Comparison of ENCODE assay signal across 1 cellular context in the genomic region with DNA sequence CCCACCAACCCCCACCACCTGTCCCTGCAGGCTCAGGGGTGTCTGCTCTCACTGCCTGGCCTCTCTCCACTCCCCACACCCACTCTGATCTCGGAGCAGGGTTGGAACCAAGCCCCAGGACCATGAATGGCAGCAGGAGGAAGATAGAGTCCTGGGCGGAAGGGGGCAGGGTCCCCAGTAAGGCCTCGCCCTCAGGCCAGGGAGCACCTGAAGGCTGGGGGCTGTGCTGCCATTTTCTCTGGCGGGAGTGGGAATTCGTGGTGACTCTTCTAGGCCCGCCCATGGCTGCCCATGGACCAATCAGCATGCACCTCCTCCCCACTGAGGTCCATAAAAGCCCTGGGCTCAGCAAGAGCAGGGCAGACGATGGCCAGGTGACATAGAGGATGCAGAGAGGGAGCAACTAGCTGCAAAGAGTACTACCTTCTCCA.
TF ChIP-seq lines count a peak whose summit lies in the region.

No MANE protein-coding gene starts in this region.

TF ChIP-seq in HepG2, 621 proteins besides CTCF, POLR2A, EP300 and RAD21 (continued from another document and continues in another):
- TF ChIP-seq, protein P1, sequence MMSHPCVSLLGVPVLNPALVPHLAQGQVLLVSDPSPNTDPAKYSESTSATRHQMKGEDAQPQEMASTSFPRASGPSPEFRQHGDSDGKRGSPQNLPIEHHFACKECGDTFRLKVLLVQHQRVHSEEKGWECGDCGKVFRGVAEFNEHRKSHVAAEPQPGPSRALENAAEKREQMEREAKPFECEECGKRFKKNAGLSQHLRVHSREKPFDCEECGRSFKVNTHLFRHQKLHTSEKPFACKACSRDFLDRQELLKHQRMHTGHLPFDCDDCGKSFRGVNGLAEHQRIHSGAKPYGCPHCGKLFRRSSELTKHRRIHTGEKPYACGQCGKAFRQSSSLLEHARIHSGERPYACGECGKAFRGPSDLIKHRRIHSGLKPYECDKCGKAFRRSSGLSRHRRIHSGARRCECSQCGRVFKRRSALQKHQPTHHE (CRISPR knock-in tag; IDR thresholded peaks at IDR 0.05; ENCODE audit: borderline replicate concordance): no peak
- TF ChIP-seq CREB1 (IDR thresholded peaks at IDR 0.05): no peak
- TF ChIP-seq CREB1 (CRISPR knock-in tag; IDR thresholded peaks at IDR 0.05): no peak
- no peak for TF ChIP-seq ZNF446 (CRISPR knock-in tag; IDR thresholded peaks at IDR 0.05)
- no peak for TF ChIP-seq SAFB2 (CRISPR knock-in tag; IDR thresholded peaks at IDR 0.05; ENCODE audit: borderline replicate concordance, low read depth)
- TF ChIP-seq, protein P2, sequence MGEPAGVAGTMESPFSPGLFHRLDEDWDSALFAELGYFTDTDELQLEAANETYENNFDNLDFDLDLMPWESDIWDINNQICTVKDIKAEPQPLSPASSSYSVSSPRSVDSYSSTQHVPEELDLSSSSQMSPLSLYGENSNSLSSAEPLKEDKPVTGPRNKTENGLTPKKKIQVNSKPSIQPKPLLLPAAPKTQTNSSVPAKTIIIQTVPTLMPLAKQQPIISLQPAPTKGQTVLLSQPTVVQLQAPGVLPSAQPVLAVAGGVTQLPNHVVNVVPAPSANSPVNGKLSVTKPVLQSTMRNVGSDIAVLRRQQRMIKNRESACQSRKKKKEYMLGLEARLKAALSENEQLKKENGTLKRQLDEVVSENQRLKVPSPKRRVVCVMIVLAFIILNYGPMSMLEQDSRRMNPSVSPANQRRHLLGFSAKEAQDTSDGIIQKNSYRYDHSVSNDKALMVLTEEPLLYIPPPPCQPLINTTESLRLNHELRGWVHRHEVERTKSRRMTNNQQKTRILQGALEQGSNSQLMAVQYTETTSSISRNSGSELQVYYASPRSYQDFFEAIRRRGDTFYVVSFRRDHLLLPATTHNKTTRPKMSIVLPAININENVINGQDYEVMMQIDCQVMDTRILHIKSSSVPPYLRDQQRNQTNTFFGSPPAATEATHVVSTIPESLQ (CRISPR knock-in tag; conservative IDR thresholded peaks at IDR 0.05): no peak
- TF ChIP-seq ZBTB3 (CRISPR knock-in tag; IDR thresholded peaks at IDR 0.05; ENCODE audit: borderline replicate concordance, low read depth): no peak
- TF ChIP-seq SPEN (CRISPR knock-in tag; IDR thresholded peaks at IDR 0.05; ENCODE audit: low read depth): no peak
- TF ChIP-seq RAD51 (IDR thresholded peaks at IDR 0.05; ENCODE audit: borderline replicate concordance): no peak
- TF ChIP-seq, protein P3, sequence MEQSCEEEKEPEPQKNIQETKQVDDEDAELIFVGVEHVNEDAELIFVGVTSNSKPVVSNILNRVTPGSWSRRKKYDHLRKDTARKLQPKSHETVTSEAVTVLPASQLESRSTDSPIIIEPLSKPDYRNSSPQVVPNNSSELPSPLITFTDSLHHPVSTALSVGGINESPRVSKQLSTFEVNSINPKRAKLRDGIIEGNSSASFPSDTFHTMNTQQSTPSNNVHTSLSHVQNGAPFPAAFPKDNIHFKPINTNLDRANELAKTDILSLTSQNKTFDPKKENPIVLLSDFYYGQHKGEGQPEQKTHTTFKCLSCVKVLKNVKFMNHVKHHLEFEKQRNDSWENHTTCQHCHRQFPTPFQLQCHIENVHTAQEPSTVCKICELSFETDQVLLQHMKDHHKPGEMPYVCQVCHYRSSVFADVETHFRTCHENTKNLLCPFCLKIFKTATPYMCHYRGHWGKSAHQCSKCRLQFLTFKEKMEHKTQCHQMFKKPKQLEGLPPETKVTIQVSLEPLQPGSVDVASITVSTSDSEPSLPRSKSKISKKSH (CRISPR knock-in tag; IDR thresholded peaks at IDR 0.05; ENCODE audit: borderline replicate concordance): no peak
- TF ChIP-seq SETDB1 (CRISPR knock-in tag; IDR thresholded peaks at IDR 0.05; ENCODE audit: borderline replicate concordance): no peak
- no peak for TF ChIP-seq HDAC2 (CRISPR knock-in tag; IDR thresholded peaks at IDR 0.05)
- TF ChIP-seq ATAD3A (CRISPR knock-in tag; IDR thresholded peaks at IDR 0.05): no peak
- no peak for TF ChIP-seq AGO2 (optimal IDR thresholded peaks at IDR 0.05; ENCODE audit: low read depth, low read length)
- TF ChIP-seq ZNF598 (CRISPR knock-in tag; IDR thresholded peaks at IDR 0.05; ENCODE audit: borderline replicate concordance): no peak
- no peak for TF ChIP-seq ZFP36 (IDR thresholded peaks at IDR 0.05; ENCODE audit: borderline replicate concordance, low read depth, low read length, partially characterized antibody)
- no peak for TF ChIP-seq HMGA1 (CRISPR knock-in tag; conservative IDR thresholded peaks at IDR 0.05)
- peak; percentile 87 for TF ChIP-seq TAF1 (CRISPR knock-in tag; IDR thresholded peaks at IDR 0.05)
- no peak for TF ChIP-seq ZNF678 (CRISPR knock-in tag; IDR thresholded peaks at IDR 0.05)
- no peak for TF ChIP-seq NFATC3 (CRISPR knock-in tag; IDR thresholded peaks at IDR 0.05)
- peak; percentile 98 for TF ChIP-seq DR1 (CRISPR knock-in tag; IDR thresholded peaks at IDR 0.05)
- TF ChIP-seq, protein P4, sequence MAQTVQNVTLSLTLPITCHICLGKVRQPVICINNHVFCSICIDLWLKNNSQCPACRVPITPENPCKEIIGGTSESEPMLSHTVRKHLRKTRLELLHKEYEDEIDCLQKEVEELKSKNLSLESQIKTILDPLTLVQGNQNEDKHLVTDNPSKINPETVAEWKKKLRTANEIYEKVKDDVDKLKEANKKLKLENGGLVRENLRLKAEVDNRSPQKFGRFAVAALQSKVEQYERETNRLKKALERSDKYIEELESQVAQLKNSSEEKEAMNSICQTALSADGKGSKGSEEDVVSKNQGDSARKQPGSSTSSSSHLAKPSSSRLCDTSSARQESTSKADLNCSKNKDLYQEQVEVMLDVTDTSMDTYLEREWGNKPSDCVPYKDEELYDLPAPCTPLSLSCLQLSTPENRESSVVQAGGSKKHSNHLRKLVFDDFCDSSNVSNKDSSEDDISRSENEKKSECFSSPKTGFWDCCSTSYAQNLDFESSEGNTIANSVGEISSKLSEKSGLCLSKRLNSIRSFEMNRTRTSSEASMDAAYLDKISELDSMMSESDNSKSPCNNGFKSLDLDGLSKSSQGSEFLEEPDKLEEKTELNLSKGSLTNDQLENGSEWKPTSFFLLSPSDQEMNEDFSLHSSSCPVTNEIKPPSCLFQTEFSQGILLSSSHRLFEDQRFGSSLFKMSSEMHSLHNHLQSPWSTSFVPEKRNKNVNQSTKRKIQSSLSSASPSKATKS (CRISPR knock-in tag; IDR thresholded peaks at IDR 0.05): no peak
- no peak for TF ChIP-seq ZNF790 (CRISPR knock-in tag; IDR thresholded peaks at IDR 0.05; ENCODE audit: borderline replicate concordance)
- TF ChIP-seq, protein P5, sequence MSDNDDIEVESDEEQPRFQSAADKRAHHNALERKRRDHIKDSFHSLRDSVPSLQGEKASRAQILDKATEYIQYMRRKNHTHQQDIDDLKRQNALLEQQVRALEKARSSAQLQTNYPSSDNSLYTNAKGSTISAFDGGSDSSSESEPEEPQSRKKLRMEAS (IDR thresholded peaks at IDR 0.05): peak; percentile 40; the same call in 1 of the 2 replicates
- 0 out of 2 replicates have a peak, but pooled peaks have one; percentile 48 for TF ChIP-seq ZNF337 (CRISPR knock-in tag; IDR thresholded peaks at IDR 0.05; ENCODE audit: borderline replicate concordance, low read depth)
- TF ChIP-seq NRL (CRISPR knock-in tag; IDR thresholded peaks at IDR 0.05; ENCODE audit: borderline replicate concordance): no peak
- no peak for TF ChIP-seq PITX1 (CRISPR knock-in tag; IDR thresholded peaks at IDR 0.05)
- TF ChIP-seq, protein P6, sequence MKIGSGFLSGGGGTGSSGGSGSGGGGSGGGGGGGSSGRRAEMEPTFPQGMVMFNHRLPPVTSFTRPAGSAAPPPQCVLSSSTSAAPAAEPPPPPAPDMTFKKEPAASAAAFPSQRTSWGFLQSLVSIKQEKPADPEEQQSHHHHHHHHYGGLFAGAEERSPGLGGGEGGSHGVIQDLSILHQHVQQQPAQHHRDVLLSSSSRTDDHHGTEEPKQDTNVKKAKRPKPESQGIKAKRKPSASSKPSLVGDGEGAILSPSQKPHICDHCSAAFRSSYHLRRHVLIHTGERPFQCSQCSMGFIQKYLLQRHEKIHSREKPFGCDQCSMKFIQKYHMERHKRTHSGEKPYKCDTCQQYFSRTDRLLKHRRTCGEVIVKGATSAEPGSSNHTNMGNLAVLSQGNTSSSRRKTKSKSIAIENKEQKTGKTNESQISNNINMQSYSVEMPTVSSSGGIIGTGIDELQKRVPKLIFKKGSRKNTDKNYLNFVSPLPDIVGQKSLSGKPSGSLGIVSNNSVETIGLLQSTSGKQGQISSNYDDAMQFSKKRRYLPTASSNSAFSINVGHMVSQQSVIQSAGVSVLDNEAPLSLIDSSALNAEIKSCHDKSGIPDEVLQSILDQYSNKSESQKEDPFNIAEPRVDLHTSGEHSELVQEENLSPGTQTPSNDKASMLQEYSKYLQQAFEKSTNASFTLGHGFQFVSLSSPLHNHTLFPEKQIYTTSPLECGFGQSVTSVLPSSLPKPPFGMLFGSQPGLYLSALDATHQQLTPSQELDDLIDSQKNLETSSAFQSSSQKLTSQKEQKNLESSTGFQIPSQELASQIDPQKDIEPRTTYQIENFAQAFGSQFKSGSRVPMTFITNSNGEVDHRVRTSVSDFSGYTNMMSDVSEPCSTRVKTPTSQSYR (CRISPR knock-in tag; IDR thresholded peaks at IDR 0.05; ENCODE audit: borderline replicate concordance): no peak
- no peak; the same call in 1 of the 2 replicates for TF ChIP-seq GATAD2A (CRISPR knock-in tag; IDR thresholded peaks at IDR 0.05)
- TF ChIP-seq DNMT1 (CRISPR knock-in tag; IDR thresholded peaks at IDR 0.05): no peak
- TF ChIP-seq, protein P7, sequence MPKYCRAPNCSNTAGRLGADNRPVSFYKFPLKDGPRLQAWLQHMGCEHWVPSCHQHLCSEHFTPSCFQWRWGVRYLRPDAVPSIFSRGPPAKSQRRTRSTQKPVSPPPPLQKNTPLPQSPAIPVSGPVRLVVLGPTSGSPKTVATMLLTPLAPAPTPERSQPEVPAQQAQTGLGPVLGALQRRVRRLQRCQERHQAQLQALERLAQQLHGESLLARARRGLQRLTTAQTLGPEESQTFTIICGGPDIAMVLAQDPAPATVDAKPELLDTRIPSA (CRISPR knock-in tag; IDR thresholded peaks at IDR 0.05; ENCODE audit: borderline replicate concordance): no peak
- no peak for TF ChIP-seq SRSF4 (IDR thresholded peaks at IDR 0.05; ENCODE audit: low read depth, low read length, poor library complexity, severe bottlenecking)
- no peak for TF ChIP-seq CBFB (CRISPR knock-in tag; IDR thresholded peaks at IDR 0.05)
- TF ChIP-seq ZNF558 (CRISPR knock-in tag; IDR thresholded peaks at IDR 0.05; ENCODE audit: borderline replicate concordance): no peak
- TF ChIP-seq, protein P8, sequence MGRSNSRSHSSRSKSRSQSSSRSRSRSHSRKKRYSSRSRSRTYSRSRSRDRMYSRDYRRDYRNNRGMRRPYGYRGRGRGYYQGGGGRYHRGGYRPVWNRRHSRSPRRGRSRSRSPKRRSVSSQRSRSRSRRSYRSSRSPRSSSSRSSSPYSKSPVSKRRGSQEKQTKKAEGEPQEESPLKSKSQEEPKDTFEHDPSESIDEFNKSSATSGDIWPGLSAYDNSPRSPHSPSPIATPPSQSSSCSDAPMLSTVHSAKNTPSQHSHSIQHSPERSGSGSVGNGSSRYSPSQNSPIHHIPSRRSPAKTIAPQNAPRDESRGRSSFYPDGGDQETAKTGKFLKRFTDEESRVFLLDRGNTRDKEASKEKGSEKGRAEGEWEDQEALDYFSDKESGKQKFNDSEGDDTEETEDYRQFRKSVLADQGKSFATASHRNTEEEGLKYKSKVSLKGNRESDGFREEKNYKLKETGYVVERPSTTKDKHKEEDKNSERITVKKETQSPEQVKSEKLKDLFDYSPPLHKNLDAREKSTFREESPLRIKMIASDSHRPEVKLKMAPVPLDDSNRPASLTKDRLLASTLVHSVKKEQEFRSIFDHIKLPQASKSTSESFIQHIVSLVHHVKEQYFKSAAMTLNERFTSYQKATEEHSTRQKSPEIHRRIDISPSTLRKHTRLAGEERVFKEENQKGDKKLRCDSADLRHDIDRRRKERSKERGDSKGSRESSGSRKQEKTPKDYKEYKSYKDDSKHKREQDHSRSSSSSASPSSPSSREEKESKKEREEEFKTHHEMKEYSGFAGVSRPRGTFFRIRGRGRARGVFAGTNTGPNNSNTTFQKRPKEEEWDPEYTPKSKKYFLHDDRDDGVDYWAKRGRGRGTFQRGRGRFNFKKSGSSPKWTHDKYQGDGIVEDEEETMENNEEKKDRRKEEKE (IDR thresholded peaks at IDR 0.05): no peak
- peak; percentile 35 for TF ChIP-seq TEAD3 (CRISPR knock-in tag; optimal IDR thresholded peaks at IDR 0.05; ENCODE audit: borderline replicate concordance)
- no peak for TF ChIP-seq HNRNPL (IDR thresholded peaks at IDR 0.05; ENCODE audit: low read depth, low read length)
- TF ChIP-seq ZZZ3 (CRISPR knock-in tag; IDR thresholded peaks at IDR 0.05; ENCODE audit: borderline replicate concordance): no peak
- TF ChIP-seq ZNF563 (CRISPR knock-in tag; IDR thresholded peaks at IDR 0.05): no peak
- TF ChIP-seq CREM (IDR thresholded peaks at IDR 0.05): no peak
- no peak for TF ChIP-seq CREM (CRISPR knock-in tag; IDR thresholded peaks at IDR 0.05)
- TF ChIP-seq, protein P9, sequence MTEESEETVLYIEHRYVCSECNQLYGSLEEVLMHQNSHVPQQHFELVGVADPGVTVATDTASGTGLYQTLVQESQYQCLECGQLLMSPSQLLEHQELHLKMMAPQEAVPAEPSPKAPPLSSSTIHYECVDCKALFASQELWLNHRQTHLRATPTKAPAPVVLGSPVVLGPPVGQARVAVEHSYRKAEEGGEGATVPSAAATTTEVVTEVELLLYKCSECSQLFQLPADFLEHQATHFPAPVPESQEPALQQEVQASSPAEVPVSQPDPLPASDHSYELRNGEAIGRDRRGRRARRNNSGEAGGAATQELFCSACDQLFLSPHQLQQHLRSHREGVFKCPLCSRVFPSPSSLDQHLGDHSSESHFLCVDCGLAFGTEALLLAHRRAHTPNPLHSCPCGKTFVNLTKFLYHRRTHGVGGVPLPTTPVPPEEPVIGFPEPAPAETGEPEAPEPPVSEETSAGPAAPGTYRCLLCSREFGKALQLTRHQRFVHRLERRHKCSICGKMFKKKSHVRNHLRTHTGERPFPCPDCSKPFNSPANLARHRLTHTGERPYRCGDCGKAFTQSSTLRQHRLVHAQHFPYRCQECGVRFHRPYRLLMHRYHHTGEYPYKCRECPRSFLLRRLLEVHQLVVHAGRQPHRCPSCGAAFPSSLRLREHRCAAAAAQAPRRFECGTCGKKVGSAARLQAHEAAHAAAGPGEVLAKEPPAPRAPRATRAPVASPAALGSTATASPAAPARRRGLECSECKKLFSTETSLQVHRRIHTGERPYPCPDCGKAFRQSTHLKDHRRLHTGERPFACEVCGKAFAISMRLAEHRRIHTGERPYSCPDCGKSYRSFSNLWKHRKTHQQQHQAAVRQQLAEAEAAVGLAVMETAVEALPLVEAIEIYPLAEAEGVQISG (CRISPR knock-in tag; IDR thresholded peaks at IDR 0.05): no peak; the same call in 1 of the 2 replicates
- peak; percentile 93 for TF ChIP-seq POLR2AphosphoS5 (IDR thresholded peaks at IDR 0.05; ENCODE audit: low read depth, low read length)
- no peak for TF ChIP-seq ZNF335 (CRISPR knock-in tag; IDR thresholded peaks at IDR 0.05)
- peak; percentile 56; the same call in 1 of the 2 replicates for TF ChIP-seq ZNF292 (CRISPR knock-in tag; IDR thresholded peaks at IDR 0.05; ENCODE audit: borderline replicate concordance, low read depth)
- no peak for TF ChIP-seq CENPT (CRISPR knock-in tag; IDR thresholded peaks at IDR 0.05; ENCODE audit: low read depth)
- 0 out of 2 replicates have a peak, but pooled peaks have one; percentile 44 for TF ChIP-seq ZNF331 (CRISPR knock-in tag; IDR thresholded peaks at IDR 0.05)
- TF ChIP-seq ZNF703 (CRISPR knock-in tag; IDR thresholded peaks at IDR 0.05; ENCODE audit: borderline replicate concordance): no peak
- TF ChIP-seq ZNF234 (CRISPR knock-in tag; conservative IDR thresholded peaks at IDR 0.05): no peak
